In the genomic region with DNA sequence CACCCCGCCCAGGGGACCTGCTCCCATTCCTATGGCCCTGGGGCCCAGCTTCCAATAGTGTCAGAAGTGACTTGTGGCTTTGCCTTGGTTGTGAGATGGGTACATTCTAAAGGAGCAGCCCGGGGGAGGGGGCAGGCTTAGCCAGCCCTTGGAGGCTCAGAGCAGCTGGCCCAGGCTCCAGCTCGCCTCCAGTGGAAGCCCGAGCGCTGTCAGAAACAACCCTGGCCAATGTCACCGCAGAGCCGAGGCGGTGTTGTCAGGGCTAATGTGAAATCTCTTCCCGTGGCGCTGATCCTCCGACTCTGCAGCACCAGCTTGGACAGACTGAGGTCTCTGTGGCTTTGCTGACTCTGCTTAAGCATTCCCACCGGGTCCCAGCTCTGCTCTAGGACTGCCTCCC, we compare ENCODE assay signal across 19 cellular contexts.
"Had no signal": no experiment of that assay in that cellular context is flagged by ENCODE, and none has a peak within 500 bp of the region (broad histone marks: within the 10 kb centered on the region; RNA-seq: fewer than 3 reads in every experiment).

No MANE protein-coding gene starts in this region.

- H3K36me3 Mint-ChIP-seq: activated naive CD8-positive, alpha-beta T cell treated with anti-CD3 and anti-CD28 coated beads for 36 hours; brain; immature natural killer cell; natural killer cell treated with Interleukin-12 subunit alpha and Interleukin-12 subunit beta and Interleukin-15 and Interleukin-18, amount 100 ng/mL, for 72 hours; T-cell had no signal

- H3K4me1 Mint-ChIP-seq: activated CD4-positive, alpha-beta T cell treated with anti-CD3 and anti-CD28 coated beads, Interleukin-2, amount 10 ng/mL, durations not matched to agents 24 days and 14 days; activated naive CD8-positive, alpha-beta T cell treated with anti-CD3 and anti-CD28 coated beads for 36 hours; activated T-helper 17 cell treated with anti-CD3 and anti-CD28 coated beads, Interleukin-2, amount 50 U/mL, for 72 hours; central memory CD8-positive, alpha-beta T cell; immature natural killer cell; T-cell had no signal

- H3K36me3 ChIP-seq: colonic mucosa, lower lobe of right lung, spleen, thyroid gland had no signal

- DNase-seq: activated CD4-positive, alpha-beta T cell treated with anti-CD3 and anti-CD28 coated beads, Interleukin-2, amount 10 ng/mL, durations not matched to agents 24 days and 14 days; activated CD4-positive, CD25-positive, alpha-beta regulatory T cell; activated CD8-positive, alpha-beta T cell treated with anti-CD3 and anti-CD28 coated beads for 36 hours; activated naive CD4-positive, alpha-beta T cell; activated naive CD8-positive, alpha-beta T cell treated with anti-CD3 and anti-CD28 coated beads for 36 hours; activated T-cell treated with anti-CD3 and anti-CD28 coated beads, Interleukin-2, amount 50 U/mL, for 1 hour; colonic mucosa; erythroblast; immature natural killer cell; lower lobe of right lung; nucleus accumbens; spleen; stimulated activated naive CD4-positive, alpha-beta T cell; T-cell; thyroid gland had no signal

- H3K4me3 Mint-ChIP-seq: activated CD4-positive, alpha-beta T cell treated with anti-CD3 and anti-CD28 coated beads, Interleukin-2, amount 10 ng/mL, durations not matched to agents 24 days and 14 days; activated CD8-positive, alpha-beta T cell treated with anti-CD3 and anti-CD28 coated beads for 36 hours; activated naive CD8-positive, alpha-beta T cell treated with anti-CD3 and anti-CD28 coated beads for 36 hours; activated T-helper 17 cell treated with anti-CD3 and anti-CD28 coated beads, Interleukin-2, amount 50 U/mL, for 72 hours; brain; central memory CD8-positive, alpha-beta T cell; immature natural killer cell; natural killer cell treated with Interleukin-12 subunit alpha and Interleukin-12 subunit beta and Interleukin-15 and Interleukin-18, amount 100 ng/mL, for 72 hours; T-cell had no signal

- H3K9me3 Mint-ChIP-seq: activated CD4-positive, alpha-beta T cell treated with anti-CD3 and anti-CD28 coated beads, Interleukin-2, amount 10 ng/mL, durations not matched to agents 24 days and 14 days; activated CD8-positive, alpha-beta T cell treated with anti-CD3 and anti-CD28 coated beads for 36 hours; activated naive CD8-positive, alpha-beta T cell treated with anti-CD3 and anti-CD28 coated beads for 36 hours; activated T-helper 17 cell treated with anti-CD3 and anti-CD28 coated beads, Interleukin-2, amount 50 U/mL, for 72 hours; central memory CD8-positive, alpha-beta T cell; immature natural killer cell; natural killer cell treated with Interleukin-12 subunit alpha and Interleukin-12 subunit beta and Interleukin-15 and Interleukin-18, amount 100 ng/mL, for 72 hours had no signal

- ATAC-seq: activated CD8-positive, alpha-beta T cell treated with anti-CD3 and anti-CD28 coated beads for 36 hours; activated T-helper 17 cell treated with anti-CD3 and anti-CD28 coated beads, Interleukin-2, amount 50 U/mL, for 72 hours; lower lobe of right lung; natural killer cell treated with Interleukin-12 subunit alpha and Interleukin-12 subunit beta and Interleukin-15 and Interleukin-18, amount 100 ng/mL, for 72 hours; T-cell had no signal

- H3K9me3 ChIP-seq: colonic mucosa, lower lobe of right lung, spleen, thyroid gland had no signal

- H3K27ac Mint-ChIP-seq: activated CD4-positive, alpha-beta T cell treated with anti-CD3 and anti-CD28 coated beads, Interleukin-2, amount 10 ng/mL, durations not matched to agents 24 days and 14 days; activated CD8-positive, alpha-beta T cell treated with anti-CD3 and anti-CD28 coated beads for 36 hours; activated naive CD8-positive, alpha-beta T cell treated with anti-CD3 and anti-CD28 coated beads for 36 hours; activated T-helper 17 cell treated with anti-CD3 and anti-CD28 coated beads, Interleukin-2, amount 50 U/mL, for 72 hours; brain; immature natural killer cell; natural killer cell treated with Interleukin-12 subunit alpha and Interleukin-12 subunit beta and Interleukin-15 and Interleukin-18, amount 100 ng/mL, for 72 hours; T-cell had no signal

- H3K27me3 Mint-ChIP-seq: activated CD4-positive, alpha-beta T cell treated with anti-CD3 and anti-CD28 coated beads, Interleukin-2, amount 10 ng/mL, durations not matched to agents 24 days and 14 days; activated CD8-positive, alpha-beta T cell treated with anti-CD3 and anti-CD28 coated beads for 36 hours; activated naive CD8-positive, alpha-beta T cell treated with anti-CD3 and anti-CD28 coated beads for 36 hours; activated T-helper 17 cell treated with anti-CD3 and anti-CD28 coated beads, Interleukin-2, amount 50 U/mL, for 72 hours; brain; central memory CD8-positive, alpha-beta T cell had no signal

- H3K27me3 ChIP-seq: colonic mucosa, spleen, thyroid gland had no signal

- H3K4me1 ChIP-seq: colonic mucosa, lower lobe of right lung, spleen had no signal

- H3K4me3 ChIP-seq: colonic mucosa, lower lobe of right lung, spleen, thyroid gland had no signal

- H3K27ac ChIP-seq: colonic mucosa, lower lobe of right lung, spleen, thyroid gland had no signal
